In the genomic region with DNA sequence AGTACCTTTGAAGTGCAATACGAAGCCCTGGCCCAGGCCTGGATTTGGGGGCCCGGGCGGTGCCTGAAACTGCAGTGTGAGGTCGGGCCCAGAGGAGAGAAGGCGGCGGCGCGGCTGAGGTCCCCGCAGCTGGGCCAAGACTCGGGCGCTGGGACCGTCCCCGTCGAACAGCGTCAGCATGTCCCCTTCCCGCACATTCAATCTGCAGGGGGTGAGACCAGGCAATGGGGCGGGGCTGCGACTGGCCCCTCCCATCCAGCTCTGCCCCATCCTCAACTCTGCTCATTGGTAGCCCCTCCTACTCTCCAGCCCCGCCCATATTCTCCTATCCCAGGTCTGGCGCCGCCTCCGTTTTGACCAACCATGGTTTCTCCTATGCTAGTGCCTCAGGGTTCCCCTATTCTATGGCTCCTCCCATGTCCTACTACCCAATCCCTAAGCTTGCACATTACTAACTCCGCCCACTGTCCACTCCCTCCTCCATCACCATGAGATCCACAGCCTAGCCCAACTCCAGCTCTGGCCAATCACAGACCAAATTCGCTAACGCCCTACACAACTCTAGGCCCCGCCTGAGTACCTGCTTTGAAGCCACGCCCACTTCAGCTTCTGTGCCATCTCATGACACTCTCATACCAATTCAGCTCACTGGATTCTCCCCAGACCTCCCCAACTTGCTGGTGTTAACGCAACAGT, we compare ENCODE assay signal across 2 cellular contexts.
A peak's percentile ranks its signal among the peaks of the same experiment; 100 is the strongest.
TF ChIP-seq lines count a peak whose summit lies in the region.

No MANE protein-coding gene starts in this region.

TF ChIP-seq in GM23338, 12 proteins besides CTCF, POLR2A, EP300 and RAD21:
- no peak for TF ChIP-seq STAT1 (IDR thresholded peaks at IDR 0.05; ENCODE audit: unreplicated experiment)
- peak; percentile 71 for TF ChIP-seq CREB1 (CRISPR knock-in tag; IDR thresholded peaks at IDR 0.05; ENCODE audit: low read depth)

TF ChIP-seq in H1, 55 proteins besides CTCF, POLR2A, EP300 and RAD21:
- TF ChIP-seq, protein P1, sequence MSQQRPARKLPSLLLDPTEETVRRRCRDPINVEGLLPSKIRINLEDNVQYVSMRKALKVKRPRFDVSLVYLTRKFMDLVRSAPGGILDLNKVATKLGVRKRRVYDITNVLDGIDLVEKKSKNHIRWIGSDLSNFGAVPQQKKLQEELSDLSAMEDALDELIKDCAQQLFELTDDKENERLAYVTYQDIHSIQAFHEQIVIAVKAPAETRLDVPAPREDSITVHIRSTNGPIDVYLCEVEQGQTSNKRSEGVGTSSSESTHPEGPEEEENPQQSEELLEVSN (IDR thresholded peaks at IDR 0.05) = peak; percentile 89
- TF ChIP-seq CBX5 (IDR thresholded peaks at IDR 0.05; ENCODE audit: low read depth, low read length) (no peak), SRF (IDR thresholded peaks at IDR 0.05; ENCODE audit: low read depth, low read length) (0 out of 2 replicates have a peak, but pooled peaks have one; percentile 1), SP1 (IDR thresholded peaks at IDR 0.05; ENCODE audit: low read depth, low read length) (peak; percentile 63; the same call in 1 of the 2 replicates), SIX5 (IDR thresholded peaks at IDR 0.05; ENCODE audit: low read depth, low read length) (no peak), SP4 (IDR thresholded peaks at IDR 0.05; ENCODE audit: low read length) (0 out of 2 replicates have a peak, but pooled peaks have one; percentile 28), RFX5 (IDR thresholded peaks at IDR 0.05; ENCODE audit: borderline replicate concordance, low read depth, low read length) (no peak), EZH2 (IDR thresholded peaks at IDR 0.05; ENCODE audit: low read depth, low read length, severe bottlenecking) (no peak), POLR2AphosphoS5 (IDR thresholded peaks at IDR 0.05; ENCODE audit: low read depth, low read length) (peak; percentile 64), CREB1 (IDR thresholded peaks at IDR 0.05) (peak; percentile 81), ZNF274 (IDR thresholded peaks at IDR 0.05; ENCODE audit: borderline replicate concordance, extremely low read depth, low read length) (no peak), KDM4A (IDR thresholded peaks at IDR 0.05; ENCODE audit: low read depth, low read length, severe bottlenecking) (peak; percentile 53)
- TF ChIP-seq, protein P2, sequence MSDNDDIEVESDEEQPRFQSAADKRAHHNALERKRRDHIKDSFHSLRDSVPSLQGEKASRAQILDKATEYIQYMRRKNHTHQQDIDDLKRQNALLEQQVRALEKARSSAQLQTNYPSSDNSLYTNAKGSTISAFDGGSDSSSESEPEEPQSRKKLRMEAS (IDR thresholded peaks at IDR 0.05) = peak; percentile 59
